ENCODE assay signal across 8 cellular contexts in the genomic region with DNA sequence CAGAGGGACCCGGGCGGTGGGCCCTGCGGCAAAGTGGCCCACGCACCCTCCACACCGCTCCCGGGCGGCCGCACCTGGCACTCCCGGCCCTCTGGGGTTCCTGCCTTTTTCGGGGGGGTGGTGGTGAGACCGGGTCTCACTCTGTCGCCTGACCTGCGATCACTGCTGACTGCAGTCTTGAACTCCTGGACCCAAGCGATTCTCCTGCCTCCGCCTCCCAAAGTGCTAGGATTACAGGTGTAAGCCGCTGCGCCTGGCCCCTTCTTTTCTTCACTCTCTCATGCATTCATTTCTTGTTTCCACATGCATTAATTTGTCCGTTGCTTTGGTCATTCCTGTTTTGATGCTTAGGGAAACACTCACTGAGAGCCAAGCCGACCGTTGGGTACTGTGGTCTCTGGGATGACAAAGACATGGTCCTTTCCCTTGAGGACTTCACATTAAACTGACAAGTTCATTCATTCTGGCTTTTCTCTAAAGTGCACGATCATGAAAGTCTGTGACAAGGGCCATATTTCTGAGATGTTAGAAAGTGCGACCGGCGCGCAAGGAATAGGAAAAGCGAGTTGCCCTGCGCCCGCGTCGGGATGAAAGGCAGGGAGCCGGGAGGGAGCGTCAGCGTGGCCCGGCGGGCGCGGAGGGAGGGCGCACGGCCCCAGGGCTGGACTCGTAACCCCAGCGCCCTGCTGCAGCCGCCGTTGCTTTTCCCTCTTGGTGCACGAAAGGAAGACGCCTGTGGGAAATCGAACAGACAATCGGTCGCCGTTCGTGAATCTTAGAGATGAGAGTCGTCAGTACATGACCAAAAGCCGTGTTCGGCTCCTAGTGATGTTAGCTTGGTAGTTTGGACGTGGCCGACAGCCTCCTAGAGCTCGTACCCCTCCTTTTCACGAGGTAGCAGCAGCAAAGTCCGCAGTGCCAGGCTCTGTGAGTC. TPM values are rescaled to one million over a fixed set of nuclear protein-coding genes. Genes with fewer than 3 reads are reported as not detected.
DNase-seq lines count a peak whose midpoint lies in the region; ATAC-seq, FAIRE-seq and TF ChIP-seq lines count a peak whose summit lies in the region.

No MANE protein-coding gene starts in this region.

- H3K4me3 Mint-ChIP-seq in T-helper 17 cell, result peak overlapping the region; percentile 93
- peak overlapping the region; percentile 86 to 94 (median 89) for H3K4me3 Mint-ChIP-seq in naive B cell

- H3K4me3 ChIP-seq in endothelial cell of umbilical vein (replicated peaks in 1 of 3; ENCODE audit: insufficient read depth in 1 of 3, low read depth in 1 of 3, low read length in 3 of 3), result no peak overlapping the region

- peaks cover 58% of the 10 kb centered on the region for H3K27me3 Mint-ChIP-seq in T-helper 17 cell
- peaks cover 3 to 21% (median 11%) of the 10 kb centered on the region in 3 donors for H3K27me3 Mint-ChIP-seq in naive B cell

- H3K36me3 Mint-ChIP-seq in T-helper 17 cell (ENCODE audit: low read depth) (peaks cover 3% of the 10 kb centered on the region), naive B cell (peaks cover 5% of the 10 kb centered on the region in 2 donors)

- no peak for TF ChIP-seq POLR2A in endothelial cell of umbilical vein (IDR thresholded peaks at IDR 0.05; ENCODE audit: low read depth, low read length)

- H3K9ac ChIP-seq in endothelial cell of umbilical vein (replicated peaks; ENCODE audit: extremely low read depth, insufficient read depth, low read length), result no peak overlapping the region

- H3K9me3 ChIP-seq in T-helper 17 cell (ENCODE audit: control insufficient read depth, low read length, poor library complexity, severe bottlenecking), result no peaks in the 10 kb centered on the region
- no peaks in the 10 kb centered on the region for H3K9me3 ChIP-seq in endothelial cell of umbilical vein (replicated peaks; ENCODE audit: control insufficient read depth, insufficient read depth, low read length)

- no peak overlapping the region for H3K27ac ChIP-seq in endothelial cell of umbilical vein (ENCODE audit: insufficient read depth, low read depth, low read length)

- dilution Hi-C loops in endothelial cell of umbilical vein (cut with MboI; ENCODE audit: extremely low pct_ligation_motif_present, low sequenced_read_pairs), result no loop called here

- H3K27ac Mint-ChIP-seq in T-helper 17 cell (no peak overlapping the region), naive B cell (peak overlapping the region in 4 of 6 donors; percentile 2 to 94 (median 7))

- no peak for TF ChIP-seq CTCF in endothelial cell of umbilical vein (IDR thresholded peaks at IDR 0.05; ENCODE audit: extremely low read depth in 1 of 2, insufficient read depth in 1 of 2, low read depth in 1 of 2, low read length in 2 of 2)

- H3K79me2 ChIP-seq in endothelial cell of umbilical vein (ENCODE audit: control insufficient read depth, insufficient read depth, low read length), result no peaks in the 10 kb centered on the region

- FAIRE-seq in endothelial cell of umbilical vein (lab: Jason Lieb, UNC), result peak; percentile 47

- peaks cover 52 to 77% of the 10 kb centered on the region in 2 experiments for H3K27me3 ChIP-seq in endothelial cell of umbilical vein (ENCODE audit: control insufficient read depth in 2 of 2, insufficient read depth in 2 of 2, low read length in 2 of 2)

- CTCF ChIA-PET in endothelial cell of umbilical vein (lab: Charles Lee), result no interaction called here

- DNase-seq in AG08396 (ENCODE audit: low spot score) (peak; percentile 54), T-helper 17 cell (no peak), endothelial cell of umbilical vein (ENCODE audit: low read depth, low spot score) (no peak), naive B cell (peak; percentile 26), SHP77 treated with DMSO at 0.1 percent for 48 hours (lab: John Stamatoyannopoulos, UW) (no peak), NCI-H2029 treated with DMSO at 0.1 percent for 48 hours (lab: John Stamatoyannopoulos, UW) (no peak), occipital lobe (lab: John Stamatoyannopoulos, UW) (no peak)

- H3K4me1 ChIP-seq in endothelial cell of umbilical vein (ENCODE audit: control insufficient read depth, extremely low read depth, insufficient read depth, low read length), result peaks cover 6% of the 10 kb centered on the region

- H3K4me2 ChIP-seq in endothelial cell of umbilical vein (ENCODE audit: insufficient read depth, low read length), result peak overlapping the region; percentile 47

- no peak overlapping the region for H2AFZ ChIP-seq in endothelial cell of umbilical vein (ENCODE audit: low read depth, low read length)

- H3K36me3 ChIP-seq in endothelial cell of umbilical vein (ENCODE audit: control insufficient read depth in 2 of 2, extremely low read depth in 1 of 2, insufficient read depth in 2 of 2, low read length in 2 of 2), result no peaks in the 10 kb centered on the region

- intact Hi-C loops in endothelial cell of umbilical vein (cut with micrococcal nuclease), result no loop called here

- H3K9me3 Mint-ChIP-seq in naive B cell, result peaks cover 0 to 3% (median 0%) of the 10 kb centered on the region in 7 donors

- ATAC-seq in GM19438 (IDR thresholded peaks at IDR 0.05; ENCODE audit: low read depth, unreplicated experiment) (peak; percentile 11), T-helper 17 cell (no peak), naive B cell (ENCODE audit: low read depth in 2 of 2) (no peak)

- no TSS peak for BruUV-seq in endothelial cell of umbilical vein (replicated peaks; lab: Mats Ljungman, UMichigan)

- H3K9me1 ChIP-seq in endothelial cell of umbilical vein (replicated peaks; ENCODE audit: control insufficient read depth, extremely low read depth, insufficient read depth, low read length), result no peaks in the 10 kb centered on the region

- H3K4me1 Mint-ChIP-seq in T-helper 17 cell, result peaks cover 25% of the 10 kb centered on the region
- peaks cover 36 to 42% (median 39%) of the 10 kb centered on the region in 3 donors for H3K4me1 Mint-ChIP-seq in naive B cell

- POLR2A ChIA-PET in endothelial cell of umbilical vein (lab: Charles Lee), result no interaction called here

- H4K20me1 ChIP-seq in endothelial cell of umbilical vein (replicated peaks; ENCODE audit: control insufficient read depth, extremely low read depth, insufficient read depth, low read length), result no peaks in the 10 kb centered on the region

TF ChIP-seq in endothelial cell of umbilical vein, 7 proteins besides CTCF, POLR2A, EP300 and RAD21:
- TF ChIP-seq EZH2 (IDR thresholded peaks at IDR 0.05; ENCODE audit: borderline replicate concordance, low read depth, low read length, severe bottlenecking) (peak; percentile 99), JUN (IDR thresholded peaks at IDR 0.05; ENCODE audit: borderline replicate concordance, insufficient read depth, insufficient read length, low read depth) (no peak)

RNA-seq across cellular contexts. Expression of gene MCOLN2, which starts 1.0 kb away (rescaled TPM):
- total RNA-seq in T-helper 17 cell, result 10 to 100 TPM; 19.3 to 26.7 TPM
- not detected in 2 replicates for total RNA-seq in endothelial cell of umbilical vein
- not detected in 2 replicates for polyA plus RNA-seq in endothelial cell of umbilical vein
- polyA plus RNA-seq in endothelial cell of umbilical vein (2011; cell fraction: cytosol; rRNA removed), result not detected in 2 replicates
- polyA plus RNA-seq in endothelial cell of umbilical vein (2011; cell fraction: nucleus; rRNA removed), result not detected in 2 replicates
- polyA plus RNA-seq in endothelial cell of umbilical vein (2012), result not detected in 2 replicates
- polyA minus RNA-seq in endothelial cell of umbilical vein, result not detected in 2 replicates
- not detected for polyA minus RNA-seq in endothelial cell of umbilical vein (2011; cell fraction: cytosol; rRNA and poly(A)+ RNA removed)
- not detected in 2 replicates for polyA minus RNA-seq in endothelial cell of umbilical vein (2011; cell fraction: nucleus; rRNA and poly(A)+ RNA removed)
- polyA plus RNA-seq in naive B cell (ENCODE audit: low read depth in 6 of 6), result 1 to 10 TPM in 4 of 6 donors, under 1 TPM in 2; 0.43 to 4.1 (median 1.5) TPM
- not detected for total RNA-seq in occipital lobe

RNA-seq across cellular contexts. Expression of gene MCOLN3, which starts 50.4 kb away (rescaled TPM):
- 1 to 10 TPM; 3.2 to 5.1 TPM for total RNA-seq in T-helper 17 cell
- not detected in 2 replicates for total RNA-seq in endothelial cell of umbilical vein
- 0.06 TPM in 1 of 2 replicates, not detected in the other for polyA plus RNA-seq in endothelial cell of umbilical vein
- polyA plus RNA-seq in endothelial cell of umbilical vein (2011; cell fraction: cytosol; rRNA removed), result not detected in 2 replicates
- polyA plus RNA-seq in endothelial cell of umbilical vein (2011; cell fraction: nucleus; rRNA removed), result 0.07 and 0.09 TPM in 2 replicates
- polyA plus RNA-seq in endothelial cell of umbilical vein (2012), result not detected in 2 replicates
- polyA minus RNA-seq in endothelial cell of umbilical vein, result not detected in 2 replicates
- not detected for polyA minus RNA-seq in endothelial cell of umbilical vein (2011; cell fraction: cytosol; rRNA and poly(A)+ RNA removed)
- polyA minus RNA-seq in endothelial cell of umbilical vein (2011; cell fraction: nucleus; rRNA and poly(A)+ RNA removed), result not detected in 2 replicates
- not detected for polyA plus RNA-seq in naive B cell (ENCODE audit: low read depth in 6 of 6)
- total RNA-seq in occipital lobe, result not detected

Comparison
In these comparisons a context has a peak if more than half of its experiments do, and no peak if none do; other contexts are left out.
1. DNase-seq: peak in AG08396 (single experiment) and naive B cell (single experiment); none in T-helper 17 cell (0 of 3), endothelial cell of umbilical vein (single experiment), SHP77 treated with DMSO at 0.1 percent for 48 hours (single experiment), NCI-H2029 treated with DMSO at 0.1 percent for 48 hours (single experiment) and occipital lobe (single experiment).
2. RNA of gene MCOLN2, which starts 1.0 kb away (total RNA-seq): 19.3 to 26.7 TPM in T-helper 17 cell; not detected in endothelial cell of umbilical vein and not detected in occipital lobe (single experiment); every median in the first group is over 10 times any median in the second.